28 cellular contexts compared by ENCODE assay signal in genomic region chr7:45622058-45622457, GRCh38. TPM values are rescaled to one million over a fixed set of nuclear protein-coding genes. Genes with fewer than 3 reads are reported as not detected.
"Had no signal": no experiment of that assay in that cellular context is flagged by ENCODE, and none has a peak within 500 bp of the region (broad histone marks: within the 10 kb centered on the region; RNA-seq: fewer than 3 reads in every experiment).

No MANE protein-coding gene starts in this region.

- H3K9me3 ChIP-seq: prostate gland, testis, thyroid gland, upper lobe of right lung, uterus had no signal

- H3K27me3 ChIP-seq: hepatocyte, left lung, stomach, testis, thyroid gland, transverse colon, upper lobe of right lung, uterus had no signal

- H3K4me2 ChIP-seq: hepatocyte had no signal

- H3K4me1 ChIP-seq: left lung, lower lobe of right lung, prostate gland, stomach, testis, thyroid gland, upper lobe of right lung, uterus had no signal

- ATAC-seq: left cardiac atrium; left lung; lower lobe of right lung; naive thymus-derived CD8-positive, alpha-beta T cell; right cardiac atrium; sciatic nerve; stimulated activated naive B cell treated with anti-CD40 and anti-IgM and Interleukin-4, amounts not matched to agents 10 μg/mL and 1 μg/mL and 100 μg/mL, for 72 hours; stimulated activated naive CD8-positive, alpha-beta T cell treated with anti-CD3 and anti-CD28 coated beads, Interleukin-15, Interleukin-2, amounts not matched to agents 100 U/mL and 50 U/mL, for 24 hours; upper lobe of right lung had no signal

- H3K4me1 Mint-ChIP-seq: nephron; stimulated activated naive B cell treated with anti-CD40 and anti-IgM and Interleukin-4, amounts not matched to agents 10 μg/mL and 1 μg/mL and 100 μg/mL, for 72 hours had no signal

- H3K4me3 Mint-ChIP-seq: naive thymus-derived CD8-positive, alpha-beta T cell; nephron; neural crest cell; stimulated activated naive B cell treated with anti-CD40 and anti-IgM and Interleukin-4, amounts not matched to agents 10 μg/mL and 1 μg/mL and 100 μg/mL, for 72 hours had no signal

- H3K79me2 ChIP-seq: hepatocyte had no signal

- H2AFZ ChIP-seq: hepatocyte had no signal

- DNase-seq: kidney glomerular epithelial cell; left cardiac atrium; left lung; lower lobe of right lung; mammary epithelial cell; mesenchymal stem cell; naive thymus-derived CD8-positive, alpha-beta T cell; nucleus accumbens; retina; right cardiac atrium; stimulated activated CD4-positive, alpha-beta T cell treated with anti-CD3 and anti-CD28 coated beads, Interleukin-12 subunit alpha, Interleukin-12 subunit beta, amount 100 ng/mL, for 4 hours; stimulated activated CD4-positive, alpha-beta T cell treated with anti-CD3 and anti-CD28 coated beads, Interleukin-15, amount 100 ng/mL, for 24 hours; stimulated activated CD4-positive, alpha-beta T cell treated with anti-CD3 and anti-CD28 coated beads, Interleukin-2, amount 100 ng/mL, for 24 hours; stimulated activated CD4-positive, alpha-beta T cell treated with anti-CD3 and anti-CD28 coated beads, Interleukin-4, amount 100 ng/mL, for 1 hour; stimulated activated naive B cell treated with anti-CD40 and anti-IgM and Interleukin-4, amounts not matched to agents 10 μg/mL and 1 μg/mL and 100 μg/mL, for 72 hours; stimulated activated naive CD8-positive, alpha-beta T cell treated with anti-CD3 and anti-CD28 coated beads, Interleukin-15, Interleukin-2, amounts not matched to agents 100 U/mL and 50 U/mL, for 24 hours; stomach; testis; thyroid gland; transverse colon; upper lobe of right lung; uterus had no signal

- H3K36me3 ChIP-seq: left lung, lower lobe of right lung, prostate gland, stomach, thyroid gland, transverse colon, upper lobe of right lung, uterus had no signal

- H3K27ac ChIP-seq: hepatocyte, left lung, lower lobe of right lung, skin epidermis, stomach, testis, thyroid gland, transverse colon, upper lobe of right lung, uterus had no signal

- H3K36me3 Mint-ChIP-seq: naive thymus-derived CD8-positive, alpha-beta T cell; stimulated activated naive B cell treated with anti-CD40 and anti-IgM and Interleukin-4, amounts not matched to agents 10 μg/mL and 1 μg/mL and 100 μg/mL, for 72 hours had no signal

- H3K27ac Mint-ChIP-seq: naive thymus-derived CD8-positive, alpha-beta T cell; nephron; stimulated activated naive B cell treated with anti-CD40 and anti-IgM and Interleukin-4, amounts not matched to agents 10 μg/mL and 1 μg/mL and 100 μg/mL, for 72 hours had no signal

- H3K4me3 ChIP-seq: hepatocyte, left lung, lower lobe of right lung, prostate gland, skin epidermis, stomach, testis, thyroid gland, transverse colon, upper lobe of right lung, uterus had no signal

RNA-seq across cellular contexts. Expression of gene ADCY1, which starts 47.9 kb away (rescaled TPM):
- total RNA-seq: naive thymus-derived CD8-positive, alpha-beta T cell had no signal
